In genomic region chr13:99220199-99220931, GRCh38 we compare ENCODE assay signal across 16 cellular contexts. TPM values are rescaled to one million over a fixed set of nuclear protein-coding genes. Genes with fewer than 3 reads are reported as not detected.
DNase-seq lines count a peak whose midpoint lies in the region; ATAC-seq lines count a peak whose summit lies in the region.
"Had no signal": no experiment of that assay in that cellular context is flagged by ENCODE, and none has a peak within 500 bp of the region (broad histone marks: within the 10 kb centered on the region; RNA-seq: fewer than 3 reads in every experiment).

No MANE protein-coding gene starts in this region.

- peak; percentile 21 for ATAC-seq in activated CD4-positive, alpha-beta T cell treated with anti-CD3 and anti-CD28 coated beads for 36 hours
- ATAC-seq in naive thymus-derived CD4-positive, alpha-beta T cell = peak; percentile 37
- ATAC-seq in GM21717 (IDR thresholded peaks at IDR 0.05; ENCODE audit: unreplicated experiment) = no peak
- ATAC-seq: A549 had no signal

- H3K27me3 ChIP-seq in Karpas-422 (ENCODE audit: low read length) = no peaks in the 10 kb centered on the region
- H3K27me3 ChIP-seq in naive thymus-derived CD4-positive, alpha-beta T cell (ENCODE audit: control insufficient read depth in 2 of 2, insufficient read depth in 2 of 2, low read length in 2 of 2) = no peaks in the 10 kb centered on the region
- H3K27me3 ChIP-seq: uterus had no signal

- H3K4me3 Mint-ChIP-seq in activated CD4-positive, alpha-beta T cell treated with anti-CD3 and anti-CD28 coated beads for 36 hours = peak overlapping the region; percentile 42
- H3K4me3 Mint-ChIP-seq in activated CD4-positive, alpha-beta memory T cell treated with anti-CD3 and anti-CD28 coated beads, Interleukin-2, amount 10 ng/mL, durations not matched to agents 7 days and 5 days = no peak overlapping the region
- peak overlapping the region; percentile 55 to 82 (median 73) for H3K4me3 Mint-ChIP-seq in naive thymus-derived CD4-positive, alpha-beta T cell

- no peak overlapping the region for H2AFZ ChIP-seq in Karpas-422 (ENCODE audit: low read length)

- peaks cover 36% of the 10 kb centered on the region for H3K36me3 Mint-ChIP-seq in activated CD4-positive, alpha-beta T cell treated with anti-CD3 and anti-CD28 coated beads for 36 hours (ENCODE audit: low read depth)
- peaks cover 36% of the 10 kb centered on the region for H3K36me3 Mint-ChIP-seq in activated CD4-positive, alpha-beta memory T cell treated with anti-CD3 and anti-CD28 coated beads, Interleukin-2, amount 10 ng/mL, durations not matched to agents 7 days and 5 days (ENCODE audit: low read depth)
- peaks cover 0 to 42% (median 16%) of the 10 kb centered on the region in 5 donors for H3K36me3 Mint-ChIP-seq in naive thymus-derived CD4-positive, alpha-beta T cell

- intact Hi-C loops in activated CD4-positive, alpha-beta T cell treated with anti-CD3 and anti-CD28 coated beads for 36 hours (cut with DNase I, micrococcal nuclease) = loop anchor here in 1 of 2 experiments (10.0 kb wide), 1 partner anchor 706 kb away; no protein-coding TSS in a partner anchor
- intact Hi-C loops in naive thymus-derived CD4-positive, alpha-beta T cell (cut with micrococcal nuclease) = loop anchor here in 1 of 2 donors (1.0 kb wide), 1 partner anchor 9 kb away; no protein-coding TSS in a partner anchor

- DNase-seq in activated CD4-positive, alpha-beta T cell treated with anti-CD3 and anti-CD28 coated beads for 36 hours = peak; percentile 40
- DNase-seq in activated CD4-positive, alpha-beta T cell treated with anti-CD3 and anti-CD28 coated beads, Interleukin-2, amount 50 U/mL, for 4 hours = no peak
- peak; percentile 66 for DNase-seq in Karpas-422
- no peak for DNase-seq in activated CD4-positive, alpha-beta memory T cell treated with anti-CD3 and anti-CD28 coated beads, Interleukin-2, amount 10 ng/mL, durations not matched to agents 7 days and 5 days
- DNase-seq in naive thymus-derived CD4-positive, alpha-beta T cell = peak in 7 of 9 donors; percentile 47 to 69 (median 59)
- DNase-seq in anterior cingulate cortex (lab: John Stamatoyannopoulos, UW) = no peak
- DNase-seq in NCI-H345 (lab: John Stamatoyannopoulos, UW) = no peak
- DNase-seq: activated T-cell treated with anti-CD3 and anti-CD28 coated beads for 4 hours, DMS 273 treated with DMSO at 0.1 percent for 48 hours, nucleus accumbens, uterus had no signal

- no peaks in the 10 kb centered on the region for H3K27me3 Mint-ChIP-seq in activated CD4-positive, alpha-beta T cell treated with anti-CD3 and anti-CD28 coated beads for 36 hours
- no peaks in the 10 kb centered on the region for H3K27me3 Mint-ChIP-seq in activated CD4-positive, alpha-beta memory T cell treated with anti-CD3 and anti-CD28 coated beads, Interleukin-2, amount 10 ng/mL, durations not matched to agents 7 days and 5 days
- no peaks in the 10 kb centered on the region for H3K27me3 Mint-ChIP-seq in naive thymus-derived CD4-positive, alpha-beta T cell

- H3K4me2 ChIP-seq in Karpas-422 (ENCODE audit: low read depth, low read length, poor library complexity, severe bottlenecking) = peak overlapping the region; percentile 63
- H3K4me2 ChIP-seq: A549 had no signal

- peaks cover 100% of the 10 kb centered on the region for H3K79me2 ChIP-seq in Karpas-422 (ENCODE audit: low read length)

- H3K27ac Mint-ChIP-seq in activated CD4-positive, alpha-beta T cell treated with anti-CD3 and anti-CD28 coated beads for 36 hours = peak overlapping the region; percentile 83
- peak overlapping the region; percentile 55 for H3K27ac Mint-ChIP-seq in activated CD4-positive, alpha-beta memory T cell treated with anti-CD3 and anti-CD28 coated beads, Interleukin-2, amount 10 ng/mL, durations not matched to agents 7 days and 5 days
- peak overlapping the region; percentile 70 to 99 (median 96) for H3K27ac Mint-ChIP-seq in naive thymus-derived CD4-positive, alpha-beta T cell

- no peaks in the 10 kb centered on the region for H4K20me1 ChIP-seq in Karpas-422 (ENCODE audit: insufficient read depth, low read depth, low read length)

- H3K27ac ChIP-seq in Karpas-422 (ENCODE audit: low read length) = peak overlapping the region; percentile 94
- peak overlapping the region; percentile 85 for H3K27ac ChIP-seq in naive thymus-derived CD4-positive, alpha-beta T cell (ENCODE audit: low read depth, low read length)
- H3K27ac ChIP-seq: A549, uterus had no signal

- POLR2A ChIA-PET in activated CD4-positive, alpha-beta T cell treated with anti-CD3 and anti-CD28 coated beads for 36 hours (lab: Charles Lee) = interaction anchor here (0.7 to 2.2 kb wide), 2 partner anchors 15 to 51 kb away, joined by 3 to 25 read pairs; no protein-coding TSS in a partner anchor
- POLR2A ChIA-PET in activated CD4-positive, alpha-beta memory T cell treated with anti-CD3 and anti-CD28 coated beads, Interleukin-2, amount 10 ng/mL, durations not matched to agents 7 days and 5 days (lab: Charles Lee) = interaction anchor here (2.1 to 2.3 kb wide), 2 partner anchors 11 to 19 kb away, joined by 9 to 45 read pairs; partner anchors contain the start of gene UBAC2
- POLR2A ChIA-PET in naive thymus-derived CD4-positive, alpha-beta T cell (lab: Charles Lee) = interaction anchor here (0.7 to 7.4 kb wide), 6 partner anchors 17 to 375 kb away, joined by 4 to 273 read pairs (median 20); partner anchors contain the start of genes GPR18 and UBAC2

- no peaks in the 10 kb centered on the region for H3K36me3 ChIP-seq in Karpas-422 (ENCODE audit: insufficient read depth, low read length)
- no peaks in the 10 kb centered on the region for H3K36me3 ChIP-seq in naive thymus-derived CD4-positive, alpha-beta T cell (ENCODE audit: control insufficient read depth in 2 of 3, insufficient read depth in 3 of 3, low read length in 3 of 3)
- H3K36me3 ChIP-seq: uterus had no signal

- CTCF ChIA-PET in activated CD4-positive, alpha-beta T cell treated with anti-CD3 and anti-CD28 coated beads for 36 hours (lab: Charles Lee) = interaction anchor here (1.2 to 2.4 kb wide), 2 partner anchors 46 to 72 kb away, joined by 5 to 14 read pairs; no protein-coding TSS in a partner anchor
- CTCF ChIA-PET in activated CD4-positive, alpha-beta memory T cell treated with anti-CD3 and anti-CD28 coated beads, Interleukin-2, amount 10 ng/mL, durations not matched to agents 7 days and 5 days (lab: Charles Lee) = interaction anchor here (1.9 kb wide), 1 partner anchor 20 kb away, joined by 11 read pairs; the partner anchor contains the start of gene UBAC2
- CTCF ChIA-PET in naive thymus-derived CD4-positive, alpha-beta T cell (lab: Charles Lee) = interaction anchor here (2.0 kb wide), 1 partner anchor 20 kb away, joined by 13 read pairs; the partner anchor contains the start of gene UBAC2

- no peaks in the 10 kb centered on the region for H3K9me2 ChIP-seq in Karpas-422 (replicated peaks; ENCODE audit: insufficient read depth, low read length)

- peak overlapping the region; percentile 14; the same call in 1 of the 2 replicates for H3K9ac ChIP-seq in Karpas-422 (ENCODE audit: low read length)

- peaks cover 99% of the 10 kb centered on the region for H3K4me1 ChIP-seq in Karpas-422 (ENCODE audit: low read length)
- peaks cover 83% of the 10 kb centered on the region in 2 donors for H3K4me1 ChIP-seq in naive thymus-derived CD4-positive, alpha-beta T cell (ENCODE audit: control insufficient read depth in 2 of 2, insufficient read depth in 2 of 2, low read length in 2 of 2)
- H3K4me1 ChIP-seq: uterus had no signal

- H3K4me1 Mint-ChIP-seq in activated CD4-positive, alpha-beta T cell treated with anti-CD3 and anti-CD28 coated beads for 36 hours = peaks cover 89% of the 10 kb centered on the region
- peaks cover 84% of the 10 kb centered on the region for H3K4me1 Mint-ChIP-seq in activated CD4-positive, alpha-beta memory T cell treated with anti-CD3 and anti-CD28 coated beads, Interleukin-2, amount 10 ng/mL, durations not matched to agents 7 days and 5 days
- peaks cover 60 to 99% (median 89%) of the 10 kb centered on the region in 7 donors for H3K4me1 Mint-ChIP-seq in naive thymus-derived CD4-positive, alpha-beta T cell

- H3K9me3 ChIP-seq in Karpas-422 (ENCODE audit: low read length) = no peaks in the 10 kb centered on the region
- H3K9me3 ChIP-seq in naive thymus-derived CD4-positive, alpha-beta T cell (ENCODE audit: control insufficient read depth in 2 of 3, low read length in 3 of 3) = no peaks in the 10 kb centered on the region
- H3K9me3 ChIP-seq: A549, uterus had no signal

- H3K9me3 Mint-ChIP-seq in activated CD4-positive, alpha-beta T cell treated with anti-CD3 and anti-CD28 coated beads for 36 hours (ENCODE audit: low read depth) = peaks cover 3% of the 10 kb centered on the region
- peaks cover 4% of the 10 kb centered on the region for H3K9me3 Mint-ChIP-seq in activated CD4-positive, alpha-beta memory T cell treated with anti-CD3 and anti-CD28 coated beads, Interleukin-2, amount 10 ng/mL, durations not matched to agents 7 days and 5 days
- H3K9me3 Mint-ChIP-seq in naive thymus-derived CD4-positive, alpha-beta T cell = peaks cover 0 to 8% (median 0%) of the 10 kb centered on the region in 11 donors

- H3K4me3 ChIP-seq in Karpas-422 (ENCODE audit: low read length) = no peak overlapping the region
- H3K4me3 ChIP-seq in naive thymus-derived CD4-positive, alpha-beta T cell (ENCODE audit: low read length) = no peak overlapping the region
- H3K4me3 ChIP-seq: A549, uterus had no signal

RNA-seq across cellular contexts. Expression of gene UBAC2, which starts 19.7 kb away (rescaled TPM):
- 10 to 100 TPM; 48.4 to 56.3 TPM for total RNA-seq in activated CD4-positive, alpha-beta T cell treated with anti-CD3 and anti-CD28 coated beads for 36 hours
- 50.6 and 58.3 TPM in 2 replicates for total RNA-seq in Karpas-422 (2014; rRNA removed; shearing (Covaris generic); ENCODE audit: low replicate concordance)
- 10 to 100 TPM; 53.8 to 55.2 TPM for total RNA-seq in activated CD4-positive, alpha-beta memory T cell treated with anti-CD3 and anti-CD28 coated beads, Interleukin-2, amount 10 ng/mL, durations not matched to agents 7 days and 5 days
- total RNA-seq in naive thymus-derived CD4-positive, alpha-beta T cell = 100 to 1,000 TPM in 2 of 5 experiments, 10 to 100 TPM in 3; 63.3 to 114 (median 90.2) TPM
- 100 to 1,000 TPM; 142 TPM for polyA plus RNA-seq in naive thymus-derived CD4-positive, alpha-beta T cell

RNA-seq across cellular contexts. Expression of gene GPR18, which starts 37.8 kb away (rescaled TPM):
- 1 to 10 TPM; 6.0 to 9.5 TPM for total RNA-seq in activated CD4-positive, alpha-beta T cell treated with anti-CD3 and anti-CD28 coated beads for 36 hours
- total RNA-seq in Karpas-422 (2014; rRNA removed; shearing (Covaris generic); ENCODE audit: low replicate concordance) = 45.4 and 126 TPM in 2 replicates
- total RNA-seq in activated CD4-positive, alpha-beta memory T cell treated with anti-CD3 and anti-CD28 coated beads, Interleukin-2, amount 10 ng/mL, durations not matched to agents 7 days and 5 days = 10 to 100 TPM; 10.3 to 10.4 TPM
- 10 to 100 TPM; 11.5 to 40.4 (median 21.1) TPM for total RNA-seq in naive thymus-derived CD4-positive, alpha-beta T cell
- polyA plus RNA-seq in naive thymus-derived CD4-positive, alpha-beta T cell = 10 to 100 TPM; 27.9 to 35.9 TPM
- total RNA-seq: bronchial epithelial cell, epithelial cell of proximal tubule, lower leg skin had no signal
- polyA plus RNA-seq: A549 had no signal

Comparison
In these comparisons a context has a peak if more than half of its experiments do, and no peak if none do; other contexts are left out.
1. DNase-seq: peak in activated CD4-positive, alpha-beta T cell treated with anti-CD3 and anti-CD28 coated beads for 36 hours (single experiment), Karpas-422 (single experiment) and naive thymus-derived CD4-positive, alpha-beta T cell (7 of 9); none in activated CD4-positive, alpha-beta T cell treated with anti-CD3 and anti-CD28 coated beads, Interleukin-2, amount 50 U/mL, for 4 hours (0 of 2), activated CD4-positive, alpha-beta memory T cell treated with anti-CD3 and anti-CD28 coated beads, Interleukin-2, amount 10 ng/mL, durations not matched to agents 7 days and 5 days (single experiment), anterior cingulate cortex (0 of 58) and NCI-H345 (single experiment).
2. Peak in every context shown above with its lines, with median percentiles within 50 percentile points of each other: H3K27ac Mint-ChIP-seq.